1 cellular context compared by ENCODE assay signal in the genomic region with DNA sequence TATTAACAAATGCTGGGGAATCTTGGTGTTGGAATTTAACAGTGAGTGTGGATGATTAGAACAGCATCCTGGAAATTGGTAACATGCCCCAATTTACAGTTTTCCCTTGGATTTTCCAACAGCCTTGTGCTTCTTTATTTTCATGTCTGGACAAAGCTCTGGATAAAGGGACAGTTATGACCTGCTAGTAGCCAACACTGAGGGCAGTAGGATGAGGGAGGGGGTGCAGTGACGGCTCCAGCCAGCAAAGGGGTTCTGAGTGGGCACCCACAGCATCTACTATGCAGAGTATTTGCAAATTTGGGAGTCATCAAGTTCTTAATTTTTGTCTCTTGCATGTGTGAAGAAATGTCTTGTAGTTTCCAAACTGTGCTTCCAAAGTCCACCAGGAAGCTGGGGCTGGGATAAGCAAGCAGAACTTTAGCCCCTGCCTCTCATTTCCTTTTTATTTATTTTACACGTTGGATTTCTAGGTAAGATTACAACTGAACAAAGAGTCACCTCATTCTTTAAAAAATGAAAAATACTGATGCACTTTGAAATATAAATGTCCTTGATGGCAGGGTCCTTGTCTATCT.
TF ChIP-seq lines count a peak whose summit lies in the region.

No MANE protein-coding gene starts in this region.

TF ChIP-seq in HepG2, 621 proteins besides CTCF, POLR2A, EP300 and RAD21 (continued from another document and continues in another):
- no peak for TF ChIP-seq NCOA5 (CRISPR knock-in tag; IDR thresholded peaks at IDR 0.05)
- no peak for TF ChIP-seq ZNF460 (CRISPR knock-in tag; IDR thresholded peaks at IDR 0.05; ENCODE audit: borderline replicate concordance)
- TF ChIP-seq PTBP1 (IDR thresholded peaks at IDR 0.05; ENCODE audit: low read depth, low read length, poor library complexity, severe bottlenecking): no peak
- no peak for TF ChIP-seq CBFB (CRISPR knock-in tag; IDR thresholded peaks at IDR 0.05)
- no peak for TF ChIP-seq YEATS2 (CRISPR knock-in tag; IDR thresholded peaks at IDR 0.05; ENCODE audit: borderline replicate concordance)
- TF ChIP-seq, protein P1, sequence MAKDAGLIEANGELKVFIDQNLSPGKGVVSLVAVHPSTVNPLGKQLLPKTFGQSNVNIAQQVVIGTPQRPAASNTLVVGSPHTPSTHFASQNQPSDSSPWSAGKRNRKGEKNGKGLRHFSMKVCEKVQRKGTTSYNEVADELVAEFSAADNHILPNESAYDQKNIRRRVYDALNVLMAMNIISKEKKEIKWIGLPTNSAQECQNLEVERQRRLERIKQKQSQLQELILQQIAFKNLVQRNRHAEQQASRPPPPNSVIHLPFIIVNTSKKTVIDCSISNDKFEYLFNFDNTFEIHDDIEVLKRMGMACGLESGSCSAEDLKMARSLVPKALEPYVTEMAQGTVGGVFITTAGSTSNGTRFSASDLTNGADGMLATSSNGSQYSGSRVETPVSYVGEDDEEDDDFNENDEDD (CRISPR knock-in tag; IDR thresholded peaks at IDR 0.05; ENCODE audit: borderline replicate concordance): no peak
- TF ChIP-seq PRDM4 (CRISPR knock-in tag; IDR thresholded peaks at IDR 0.05; ENCODE audit: borderline replicate concordance): no peak
- 0 out of 2 replicates have a peak, but pooled peaks have one; percentile 29 for TF ChIP-seq HMGXB3 (CRISPR knock-in tag; IDR thresholded peaks at IDR 0.05; ENCODE audit: borderline replicate concordance)
- TF ChIP-seq RELA (CRISPR knock-in tag; IDR thresholded peaks at IDR 0.05): no peak
- no peak for TF ChIP-seq RBAK (CRISPR knock-in tag; IDR thresholded peaks at IDR 0.05)
- TF ChIP-seq ZSCAN25 (CRISPR knock-in tag; IDR thresholded peaks at IDR 0.05): no peak
- no peak; the same call in 1 of the 2 replicates for TF ChIP-seq HDAC1 (CRISPR knock-in tag; IDR thresholded peaks at IDR 0.05)
- no peak for TF ChIP-seq GTF3A (CRISPR knock-in tag; conservative IDR thresholded peaks at IDR 0.05)
- peak; percentile 97 for TF ChIP-seq PAXIP1 (CRISPR knock-in tag; conservative IDR thresholded peaks at IDR 0.05)
- TF ChIP-seq MIER2 (CRISPR knock-in tag; IDR thresholded peaks at IDR 0.05): no peak
- TF ChIP-seq MED13 (CRISPR knock-in tag; IDR thresholded peaks at IDR 0.05): 0 out of 2 replicates have a peak, but pooled peaks have one; percentile 70
- TF ChIP-seq MAF1 (CRISPR knock-in tag; IDR thresholded peaks at IDR 0.05; ENCODE audit: borderline replicate concordance): no peak
- no peak for TF ChIP-seq ZNF816 (CRISPR knock-in tag; IDR thresholded peaks at IDR 0.05; ENCODE audit: borderline replicate concordance)
- TF ChIP-seq ZNF558 (CRISPR knock-in tag; IDR thresholded peaks at IDR 0.05; ENCODE audit: borderline replicate concordance): no peak
- no peak for TF ChIP-seq ZNF770 (CRISPR knock-in tag; IDR thresholded peaks at IDR 0.05)
- no peak for TF ChIP-seq ZNF782 (CRISPR knock-in tag; IDR thresholded peaks at IDR 0.05; ENCODE audit: borderline replicate concordance)
- no peak for TF ChIP-seq THAP7 (CRISPR knock-in tag; IDR thresholded peaks at IDR 0.05)
- no peak for TF ChIP-seq ZNF253 (CRISPR knock-in tag; IDR thresholded peaks at IDR 0.05; ENCODE audit: borderline replicate concordance)
- no peak for TF ChIP-seq ZBTB26 (CRISPR knock-in tag; IDR thresholded peaks at IDR 0.05; ENCODE audit: borderline replicate concordance)
- TF ChIP-seq BCL6 (CRISPR knock-in tag; IDR thresholded peaks at IDR 0.05): peak; percentile 93
- TF ChIP-seq CSRNP1 (CRISPR knock-in tag; IDR thresholded peaks at IDR 0.05): 0 out of 2 replicates have a peak, but pooled peaks have one; percentile 60
- TF ChIP-seq DRAP1 (CRISPR knock-in tag; IDR thresholded peaks at IDR 0.05): no peak
- no peak for TF ChIP-seq ZUFSP (CRISPR knock-in tag; IDR thresholded peaks at IDR 0.05; ENCODE audit: borderline replicate concordance)
- TF ChIP-seq NR2F6 (IDR thresholded peaks at IDR 0.05): peak; percentile 60
- TF ChIP-seq NR2F6 (CRISPR knock-in tag; IDR thresholded peaks at IDR 0.05): peak; percentile 61; the same call in 1 of the 2 replicates
